21 cellular contexts compared by ENCODE assay signal in the genomic region with DNA sequence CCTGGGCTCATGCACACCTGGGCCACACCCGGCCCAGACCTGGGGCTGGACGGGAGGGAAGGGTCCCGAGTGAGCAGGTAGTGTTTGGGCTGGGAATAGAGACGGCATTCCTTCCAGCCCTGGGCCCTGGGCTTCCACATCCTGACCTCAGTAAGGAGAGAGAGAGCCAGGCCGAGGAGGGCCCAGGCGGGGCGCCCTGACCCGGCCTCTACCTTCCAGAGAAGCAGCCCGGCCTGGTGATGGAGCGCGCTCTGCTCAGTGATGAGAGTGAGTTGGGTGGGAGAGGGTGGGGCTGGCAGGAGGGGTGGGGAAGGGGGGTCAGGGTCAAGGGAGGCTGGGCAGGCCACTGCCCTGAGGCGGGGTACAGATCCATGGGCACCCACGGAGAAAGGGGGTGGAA. TPM values are rescaled to one million over a fixed set of nuclear protein-coding genes. Genes with fewer than 3 reads are reported as not detected.
"Had no signal": no experiment of that assay in that cellular context is flagged by ENCODE, and none has a peak within 500 bp of the region (broad histone marks: within the 10 kb centered on the region; RNA-seq: fewer than 3 reads in every experiment).

No MANE protein-coding gene starts in this region.

- H3K4me1 ChIP-seq: parathyroid adenoma, prostate gland had no signal

- H3K27ac ChIP-seq: coronary artery, esophagus squamous epithelium, lower lobe of right lung, parathyroid adenoma, prostate gland, right atrium auricular region, thoracic aorta, tibial nerve had no signal

- H3K4me1 Mint-ChIP-seq: neural crest cell had no signal

- ATAC-seq: effector memory CD8-positive, alpha-beta T cell; left ventricle myocardium superior; lower lobe of right lung; natural killer cell treated with Interleukin-12 subunit alpha and Interleukin-12 subunit beta and Interleukin-15 and Interleukin-18, amount 100 ng/mL, for 72 hours; sciatic nerve; stimulated activated effector memory CD8-positive, alpha-beta T cell treated with anti-CD3 and anti-CD28 coated beads, Interleukin-12 subunit alpha, Interleukin-12 subunit beta, amount 100 ng/mL, for 72 hours had no signal

- H3K27me3 Mint-ChIP-seq: effector memory CD8-positive, alpha-beta T cell; naive B cell; natural killer cell treated with Interleukin-12 subunit alpha and Interleukin-12 subunit beta and Interleukin-15 and Interleukin-18, amount 100 ng/mL, for 72 hours had no signal

- H3K9me3 ChIP-seq: esophagus squamous epithelium, lower lobe of right lung, prostate gland, right atrium auricular region, thoracic aorta, tibial nerve had no signal

- H3K9me3 Mint-ChIP-seq: effector memory CD8-positive, alpha-beta T cell; natural killer cell treated with Interleukin-12 subunit alpha and Interleukin-12 subunit beta and Interleukin-15 and Interleukin-18, amount 100 ng/mL, for 72 hours; neural crest cell; stimulated activated effector memory CD8-positive, alpha-beta T cell treated with anti-CD3 and anti-CD28 coated beads, Interleukin-12 subunit alpha, Interleukin-12 subunit beta, amount 100 ng/mL, for 72 hours had no signal

- H3K4me3 ChIP-seq: coronary artery, esophagus squamous epithelium, lower lobe of right lung, prostate gland, right atrium auricular region, thoracic aorta, tibial nerve had no signal

- H3K27me3 ChIP-seq: esophagus squamous epithelium, right atrium auricular region, tibial nerve had no signal

- H3K4me3 Mint-ChIP-seq: effector memory CD8-positive, alpha-beta T cell; naive B cell; natural killer cell treated with Interleukin-12 subunit alpha and Interleukin-12 subunit beta and Interleukin-15 and Interleukin-18, amount 100 ng/mL, for 72 hours; neural crest cell; stimulated activated effector memory CD8-positive, alpha-beta T cell treated with anti-CD3 and anti-CD28 coated beads, Interleukin-12 subunit alpha, Interleukin-12 subunit beta, amount 100 ng/mL, for 72 hours had no signal

- H3K9ac ChIP-seq: parathyroid adenoma had no signal

- DNase-seq: effector memory CD8-positive, alpha-beta T cell; erythroblast; esophagus squamous epithelium; left ventricle myocardium superior; lower lobe of right lung; naive B cell; stimulated activated CD4-positive, alpha-beta T cell treated with anti-CD3 and anti-CD28 coated beads, Interleukin-2, amount 100 ng/mL, for 24 hours; stimulated activated CD4-positive, alpha-beta T cell treated with anti-CD3 and anti-CD28 coated beads, Interleukin-4, amount 100 ng/mL, for 24 hours; stimulated activated naive CD4-positive, alpha-beta T cell treated with Interleukin-2 at 50 U/mL for 16 hours had no signal

- H2AFZ ChIP-seq: parathyroid adenoma had no signal

- H3K27ac Mint-ChIP-seq: naive B cell; natural killer cell treated with Interleukin-12 subunit alpha and Interleukin-12 subunit beta and Interleukin-15 and Interleukin-18, amount 100 ng/mL, for 72 hours; stimulated activated effector memory CD8-positive, alpha-beta T cell treated with anti-CD3 and anti-CD28 coated beads, Interleukin-12 subunit alpha, Interleukin-12 subunit beta, amount 100 ng/mL, for 72 hours had no signal

- H3K36me3 ChIP-seq: prostate gland, right atrium auricular region, thoracic aorta had no signal

RNA-seq across cellular contexts. Expression of a gene that starts 59.2 kb away (rescaled TPM):
- total RNA-seq: dermis microvascular lymphatic vessel endothelial cell, neural crest cell, osteoblast had no signal
